In the genomic region with DNA sequence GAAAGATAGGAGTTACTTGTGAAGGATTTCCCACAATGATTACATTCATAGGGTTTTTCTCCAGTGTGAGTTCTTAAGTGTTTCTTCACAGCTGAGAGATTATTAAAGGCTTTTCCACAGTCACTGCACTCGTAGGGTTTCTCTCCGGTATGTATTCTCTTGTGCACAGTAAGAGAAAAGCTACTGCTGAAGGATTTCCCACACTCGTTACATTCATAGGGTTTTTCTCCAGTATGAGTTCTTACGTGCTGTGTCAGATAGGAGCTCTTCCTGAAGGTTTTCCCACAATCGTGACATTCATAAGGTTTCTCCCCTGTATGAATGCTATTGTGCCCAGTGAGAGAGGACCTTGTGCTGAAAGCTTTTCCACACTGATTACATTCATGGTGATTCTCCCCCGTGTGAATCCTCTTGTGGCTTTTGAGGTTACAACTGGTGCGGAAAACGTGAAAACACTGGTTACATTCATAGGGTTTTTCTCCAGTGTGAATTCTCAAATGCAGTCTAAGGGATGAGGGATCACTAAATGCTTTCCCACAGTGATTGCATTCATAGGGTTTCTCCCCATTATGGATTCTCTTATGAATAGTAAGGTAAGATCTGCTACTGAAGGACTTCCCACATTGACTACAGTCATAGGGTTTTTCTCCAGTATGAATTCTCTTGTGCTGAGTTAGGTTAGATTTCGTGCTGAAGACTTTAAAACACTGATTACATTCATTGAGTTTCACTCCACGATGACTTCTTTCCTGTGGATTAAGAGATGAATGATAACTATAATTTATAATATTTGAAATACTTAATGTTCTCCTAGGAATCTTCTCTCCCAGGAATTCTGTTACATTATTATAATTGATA, we compare ENCODE assay signal across 19 cellular contexts. TPM values are rescaled to one million over a fixed set of nuclear protein-coding genes. Genes with fewer than 3 reads are reported as not detected.
DNase-seq lines count a peak whose midpoint lies in the region; ATAC-seq and TF ChIP-seq lines count a peak whose summit lies in the region.
"Had no signal": no experiment of that assay in that cellular context is flagged by ENCODE, and none has a peak within 500 bp of the region (broad histone marks: within the 10 kb centered on the region; RNA-seq: fewer than 3 reads in every experiment).

No MANE protein-coding gene starts in this region.

- H3K9me3 ChIP-seq in SK-N-SH (peaks cover 66% of the 10 kb centered on the region), PC-3 (ENCODE audit: low read length) (peaks cover 86% of the 10 kb centered on the region), esophagus muscularis mucosa (peaks cover 35 to 100% (median 99%) of the 10 kb centered on the region in 4 donors), subcutaneous abdominal adipose tissue (ENCODE audit: control insufficient read depth in 5 of 5, low read length in 5 of 5) (peaks cover 86 to 100% (median 97%) of the 10 kb centered on the region in 5 donors)

- H3K27me3 ChIP-seq in SK-N-SH (ENCODE audit: insufficient read depth) (no peaks in the 10 kb centered on the region), PC-3 (ENCODE audit: low read length) (no peaks in the 10 kb centered on the region), esophagus muscularis mucosa (no peaks in the 10 kb centered on the region), subcutaneous abdominal adipose tissue (ENCODE audit: control insufficient read depth in 5 of 5, insufficient read depth in 4 of 5, low read length in 5 of 5) (no peaks in the 10 kb centered on the region)
- H3K27me3 ChIP-seq: upper lobe of right lung had no signal

- no peak for TF ChIP-seq EP300 in SK-N-SH (IDR thresholded peaks at IDR 0.05; ENCODE audit: borderline replicate concordance in 1 of 2, low read depth in 1 of 2, low read length in 1 of 2)
- TF ChIP-seq EP300 in esophagus muscularis mucosa (IDR thresholded peaks at IDR 0.05), result no peak

- ATAC-seq in SK-N-SH treated with all-trans-retinoic acid at 6 μM for 48 hours, result no peak
- ATAC-seq in PC-3, result no peak
- ATAC-seq in GM18909 (IDR thresholded peaks at IDR 0.05; ENCODE audit: poor library complexity, unreplicated experiment), result no peak
- ATAC-seq: activated CD8-positive, alpha-beta T cell treated with anti-CD3 and anti-CD28 coated beads for 36 hours; activated T-helper 17 cell treated with anti-CD3 and anti-CD28 coated beads, Interleukin-2, amount 50 U/mL, for 72 hours; upper lobe of right lung had no signal

- POLR2A ChIA-PET in SK-N-SH (lab: Yijun Ruan, JAX) (no interaction called here), PC-3 (lab: Charles Lee; ENCODE audit: unreplicated experiment) (no interaction called here)

- no peak for TF ChIP-seq CTCF in SK-N-SH (IDR thresholded peaks at IDR 0.05)
- no peak for TF ChIP-seq CTCF in PC-3 (conservative IDR thresholded peaks at IDR 0.05; ENCODE audit: low read depth, low read length)
- no peak for TF ChIP-seq CTCF in esophagus muscularis mucosa (IDR thresholded peaks at IDR 0.05)

- WGBS in SK-N-SH (ENCODE audit: low lambda C conversion rate), result 83% methylated on average over 10 of the region's 10 CpGs
- 99% methylated on average over 10 of the region's 10 CpGs for WGBS in esophagus muscularis mucosa

- H2AFZ ChIP-seq in SK-N-SH (ENCODE audit: low read depth), result no peak overlapping the region
- no peak overlapping the region for H2AFZ ChIP-seq in PC-3 (ENCODE audit: low read length)
- H2AFZ ChIP-seq: PC-9 had no signal

- intact Hi-C loops in PC-3 (cut with micrococcal nuclease), result no loop called here
- intact Hi-C loops in esophagus muscularis mucosa (cut with DNase I), result no loop called here
- intact Hi-C loops in posterior cingulate gyrus (cut with DNase I), result no loop called here

- H3K9ac ChIP-seq in SK-N-SH (no peak overlapping the region), PC-3 (ENCODE audit: low read length) (no peak overlapping the region), subcutaneous abdominal adipose tissue (ENCODE audit: low read length in 5 of 5) (no peak overlapping the region)

- peak overlapping the region in 1 of 2 experiments; percentile 12; a peak in 1 of 4 replicates for H3K4me3 ChIP-seq in SK-N-SH (ENCODE audit: low read depth in 2 of 2, low read length in 1 of 2)
- H3K4me3 ChIP-seq in PC-3 (ENCODE audit: low read length), result peak overlapping the region; percentile 19; the same call in 1 of the 2 replicates
- H3K4me3 ChIP-seq in esophagus muscularis mucosa, result no peak overlapping the region
- H3K4me3 ChIP-seq in subcutaneous abdominal adipose tissue (ENCODE audit: low read depth in 1 of 5, low read length in 5 of 5), result peak overlapping the region; percentile 26 to 61 (median 45)
- H3K4me3 ChIP-seq: upper lobe of right lung had no signal

- no peak for TF ChIP-seq RAD21 in SK-N-SH (IDR thresholded peaks at IDR 0.05; ENCODE audit: low read length)

- H3K79me2 ChIP-seq in SK-N-SH (ENCODE audit: insufficient read depth), result no peaks in the 10 kb centered on the region
- H3K79me2 ChIP-seq in PC-3 (ENCODE audit: low read length), result no peaks in the 10 kb centered on the region

- no peaks in the 10 kb centered on the region for H3K4me1 ChIP-seq in SK-N-SH (ENCODE audit: control insufficient read depth in 1 of 2, insufficient read depth in 2 of 2, low read depth in 1 of 2, low read length in 1 of 2)
- no peaks in the 10 kb centered on the region for H3K4me1 ChIP-seq in PC-3 (ENCODE audit: insufficient read depth, low read length)
- no peaks in the 10 kb centered on the region for H3K4me1 ChIP-seq in esophagus muscularis mucosa
- H3K4me1 ChIP-seq in subcutaneous abdominal adipose tissue (ENCODE audit: control insufficient read depth in 5 of 5, insufficient read depth in 5 of 5, low read length in 5 of 5), result no peaks in the 10 kb centered on the region
- H3K4me1 ChIP-seq: upper lobe of right lung had no signal

- H3K4me2 ChIP-seq in SK-N-SH (no peak overlapping the region), PC-3 (ENCODE audit: low read length) (no peak overlapping the region)
- H3K4me2 ChIP-seq: PC-9 had no signal

- peaks cover 8% of the 10 kb centered on the region for H3F3A ChIP-seq in SK-N-SH (replicated peaks; ENCODE audit: insufficient read depth)
- H3F3A ChIP-seq in PC-3 (ENCODE audit: low read length, unreplicated experiment), result no peaks in the 10 kb centered on the region

- TF ChIP-seq POLR2A in esophagus muscularis mucosa (IDR thresholded peaks at IDR 0.05; ENCODE audit: low read depth), result no peak

- H3K27ac ChIP-seq in SK-N-SH (ENCODE audit: low read depth in 2 of 2, low read length in 1 of 2) (no peak overlapping the region), PC-3 (ENCODE audit: low read length) (no peak overlapping the region), esophagus muscularis mucosa (replicated peaks in 1 of 4) (no peak overlapping the region), subcutaneous abdominal adipose tissue (ENCODE audit: low read depth, low read length) (no peak overlapping the region)
- H3K27ac ChIP-seq: PC-9, upper lobe of right lung, WERI-Rb-1 had no signal

- DNase-seq in SK-N-SH, result no peak
- DNase-seq in PC-3, result peak; percentile 10
- DNase-seq in esophagus muscularis mucosa (ENCODE audit: extremely low spot score), result peak; percentile 10
- DNase-seq in posterior cingulate gyrus, result no peak
- DNase-seq in NCI-H146 (lab: John Stamatoyannopoulos, UW), result no peak
- DNase-seq: ACHN; activated CD8-positive, alpha-beta T cell treated with anti-CD3 and anti-CD28 coated beads for 36 hours; naive B cell; NCI-H1436 treated with DMSO at 0.1 percent for 48 hours; NCI-H510A treated with DMSO at 0.1 percent for 48 hours; PC-9; stimulated activated naive CD4-positive, alpha-beta T cell; upper lobe of right lung; WERI-Rb-1 had no signal

- H3K36me3 ChIP-seq in SK-N-SH (replicated peaks in 1 of 2; ENCODE audit: control insufficient read depth in 1 of 2, insufficient read depth in 2 of 2, low read length in 1 of 2) (peaks cover 57 to 92% of the 10 kb centered on the region in 2 experiments), PC-3 (ENCODE audit: low read depth, low read length) (peaks cover 90% of the 10 kb centered on the region), esophagus muscularis mucosa (peaks cover 84 to 100% (median 95%) of the 10 kb centered on the region in 4 donors), subcutaneous abdominal adipose tissue (ENCODE audit: control insufficient read depth in 5 of 5, insufficient read depth in 5 of 5, low read length in 5 of 5) (peaks cover 70 to 80% (median 76%) of the 10 kb centered on the region in 5 donors)

- no peaks in the 10 kb centered on the region for H3K9me2 ChIP-seq in SK-N-SH
- H3K9me2 ChIP-seq in PC-3 (replicated peaks; ENCODE audit: low read length), result no peaks in the 10 kb centered on the region

- H4K20me1 ChIP-seq in SK-N-SH (ENCODE audit: insufficient read depth) (no peaks in the 10 kb centered on the region), PC-3 (ENCODE audit: low read length) (no peaks in the 10 kb centered on the region)

- CTCF ChIA-PET in SK-N-SH (lab: Yijun Ruan, JAX), result interaction anchor here (1.3 kb wide), 1 partner anchor 13 kb away, joined by 3 read pairs; no protein-coding TSS in a partner anchor
- CTCF ChIA-PET in PC-3 (lab: Charles Lee), result no interaction called here

- BruUV-seq in PC-3 (replicated peaks; lab: Mats Ljungman, UMichigan), result TSS peak; percentile 37

TF ChIP-seq in SK-N-SH treated with all-trans-retinoic acid at 6 μM for 48 hours, 23 proteins besides CTCF, POLR2A, EP300 and RAD21 (continues in another document):
- TF ChIP-seq ZFP3 (CRISPR knock-in tag; IDR thresholded peaks at IDR 0.05), result peak; percentile 95

TF ChIP-seq in SK-N-SH, 30 proteins besides CTCF, POLR2A, EP300 and RAD21 (continues in another document):
- TF ChIP-seq, protein P1, sequence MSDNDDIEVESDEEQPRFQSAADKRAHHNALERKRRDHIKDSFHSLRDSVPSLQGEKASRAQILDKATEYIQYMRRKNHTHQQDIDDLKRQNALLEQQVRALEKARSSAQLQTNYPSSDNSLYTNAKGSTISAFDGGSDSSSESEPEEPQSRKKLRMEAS (IDR thresholded peaks at IDR 0.05; ENCODE audit: low read depth), result no peak
- TF ChIP-seq ELF1 (IDR thresholded peaks at IDR 0.05) (no peak), GATA2 (CRISPR knock-in tag; IDR thresholded peaks at IDR 0.05) (no peak), RCOR1 (IDR thresholded peaks at IDR 0.05; ENCODE audit: low read length) (no peak)

RNA-seq across cellular contexts. Expression of a gene that starts 20.6 kb away (rescaled TPM):
- 22.5 and 28.1 TPM in 2 replicates for polyA plus RNA-seq in SK-N-SH (2012; rRNA removed)
- polyA plus RNA-seq in SK-N-SH (2012; cell fraction: cytosol; rRNA removed), result 15.1 and 15.5 TPM in 2 replicates
- 79.7 and 104 TPM in 2 replicates for polyA plus RNA-seq in SK-N-SH (2012; cell fraction: nucleus; rRNA removed)
- total RNA-seq in PC-3 (2014; rRNA removed), result 32.4 and 36.5 TPM in 2 replicates
- total RNA-seq in esophagus muscularis mucosa, result 10 to 100 TPM; 32.8 to 59.2 (median 46.5) TPM

RNA-seq across cellular contexts. Expression of a gene that starts 20.6 kb away (rescaled TPM):
- not detected in 2 replicates for polyA plus RNA-seq in SK-N-SH (2012; rRNA removed)
- polyA plus RNA-seq in SK-N-SH (2012; cell fraction: cytosol; rRNA removed), result not detected in 2 replicates
- not detected in 2 replicates for polyA plus RNA-seq in SK-N-SH (2012; cell fraction: nucleus; rRNA removed)
- total RNA-seq in PC-3 (2014; rRNA removed) (not detected in 2 replicates), esophagus muscularis mucosa (not detected)
- total RNA-seq: activated CD8-positive, alpha-beta T cell treated with anti-CD3 and anti-CD28 coated beads for 36 hours; activated T-helper 17 cell treated with anti-CD3 and anti-CD28 coated beads, Interleukin-2, amount 50 U/mL, for 72 hours; PC-9; posterior vena cava; upper lobe of right lung had no signal

Comparison
In these comparisons a context has a peak if more than half of its experiments do, and no peak if none do; other contexts are left out.
1. DNase-seq: peak in PC-3 (single experiment) and esophagus muscularis mucosa (single experiment); none in SK-N-SH (single experiment), posterior cingulate gyrus (0 of 10) and NCI-H146 (single experiment).
2. H3K4me3 ChIP-seq: peak in PC-3 (single experiment) and subcutaneous abdominal adipose tissue (5 of 5); none in esophagus muscularis mucosa (0 of 4).